ENCODE assay signal across 1 cellular context in genomic region chr1:12657876-12658512, GRCh38.
TF ChIP-seq lines count a peak whose summit lies in the region.

No MANE protein-coding gene starts in this region.

TF ChIP-seq in K562, 482 proteins besides CTCF, POLR2A, EP300 and RAD21 (continued from another document):
- TF ChIP-seq, protein P1, sequence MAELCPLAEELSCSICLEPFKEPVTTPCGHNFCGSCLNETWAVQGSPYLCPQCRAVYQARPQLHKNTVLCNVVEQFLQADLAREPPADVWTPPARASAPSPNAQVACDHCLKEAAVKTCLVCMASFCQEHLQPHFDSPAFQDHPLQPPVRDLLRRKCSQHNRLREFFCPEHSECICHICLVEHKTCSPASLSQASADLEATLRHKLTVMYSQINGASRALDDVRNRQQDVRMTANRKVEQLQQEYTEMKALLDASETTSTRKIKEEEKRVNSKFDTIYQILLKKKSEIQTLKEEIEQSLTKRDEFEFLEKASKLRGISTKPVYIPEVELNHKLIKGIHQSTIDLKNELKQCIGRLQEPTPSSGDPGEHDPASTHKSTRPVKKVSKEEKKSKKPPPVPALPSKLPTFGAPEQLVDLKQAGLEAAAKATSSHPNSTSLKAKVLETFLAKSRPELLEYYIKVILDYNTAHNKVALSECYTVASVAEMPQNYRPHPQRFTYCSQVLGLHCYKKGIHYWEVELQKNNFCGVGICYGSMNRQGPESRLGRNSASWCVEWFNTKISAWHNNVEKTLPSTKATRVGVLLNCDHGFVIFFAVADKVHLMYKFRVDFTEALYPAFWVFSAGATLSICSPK (IDR thresholded peaks at IDR 0.05; ENCODE audit: borderline replicate concordance) = peak; percentile 96; the same call in 1 of the 2 replicates
- TF ChIP-seq ZSCAN29 (IDR thresholded peaks at IDR 0.05) (peak; percentile 48; the same call in 1 of the 2 replicates), ARID2 (IDR thresholded peaks at IDR 0.05) (peak; percentile 66)
TF ChIP-seq in K562: peak in this region for 83; not testable (repeated sequence) for 399.
